15 cellular contexts compared by ENCODE assay signal in the genomic region with DNA sequence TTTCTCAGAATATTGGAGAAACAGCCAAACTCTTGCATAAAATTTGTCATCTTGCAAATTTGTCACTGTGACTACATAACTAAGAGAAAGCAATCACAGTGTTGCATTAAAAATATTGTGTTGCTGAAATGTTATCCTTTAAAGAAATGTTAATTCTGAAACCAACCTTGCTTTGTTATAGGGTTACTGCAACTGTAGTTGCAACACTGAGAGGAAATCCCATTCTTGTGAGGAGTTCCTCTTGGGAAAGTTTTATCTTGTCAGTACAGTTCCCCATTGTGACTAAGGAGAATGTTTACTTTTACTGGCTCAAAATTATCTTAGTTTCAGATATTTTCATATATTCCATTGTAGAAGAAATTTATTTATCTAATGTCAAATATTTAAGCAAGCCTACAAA. TPM values are rescaled to one million over a fixed set of nuclear protein-coding genes. Genes with fewer than 3 reads are reported as not detected.
"Had no signal": no experiment of that assay in that cellular context is flagged by ENCODE, and none has a peak within 500 bp of the region (broad histone marks: within the 10 kb centered on the region; RNA-seq: fewer than 3 reads in every experiment).

No MANE protein-coding gene starts in this region.

- H3K4me3 ChIP-seq: thyroid gland, uterus had no signal

- H3K27me3 ChIP-seq: thyroid gland, uterus had no signal

- H3K36me3 ChIP-seq: thyroid gland, uterus had no signal

- H3K27ac ChIP-seq: thyroid gland, uterus had no signal

- ATAC-seq: activated CD4-positive, CD25-positive, alpha-beta regulatory T cell treated with anti-CD3 and anti-CD28 coated beads, Interleukin-2, amount 50 U/mL, for 24 hours; natural killer cell; stimulated activated naive B cell treated with anti-CD40 and anti-IgM and Interleukin-4, amounts not matched to agents 10 μg/mL and 1 μg/mL and 100 μg/mL, for 72 hours had no signal

- H3K9me3 ChIP-seq: thyroid gland, uterus had no signal

- H3K4me1 ChIP-seq: thyroid gland, uterus had no signal

- DNase-seq: activated CD4-positive, alpha-beta T cell treated with anti-CD3 and anti-CD28 coated beads, Interleukin-2, amount 50 U/mL, for 1 hour; activated CD8-positive, alpha-beta memory T cell treated with anti-CD3 and anti-CD28 coated beads for 24 hours; activated gamma-delta T cell treated with Interleukin-2 at 50 U/mL for 16 hours; cerebellar nuclear complex; hippocampal formation; mesendoderm; natural killer cell; nucleus accumbens; posterior cingulate gyrus; retina; stimulated activated naive B cell treated with anti-CD40 and anti-IgM and Interleukin-4, amounts not matched to agents 10 μg/mL and 1 μg/mL and 100 μg/mL, for 72 hours; thyroid gland; uterus had no signal

RNA-seq across cellular contexts. Expression of a gene that starts 20.9 kb away (rescaled TPM):
- total RNA-seq: glomerular endothelial cell had no signal
